Comparison of ENCODE assay signal across 8 cellular contexts in the genomic region with DNA sequence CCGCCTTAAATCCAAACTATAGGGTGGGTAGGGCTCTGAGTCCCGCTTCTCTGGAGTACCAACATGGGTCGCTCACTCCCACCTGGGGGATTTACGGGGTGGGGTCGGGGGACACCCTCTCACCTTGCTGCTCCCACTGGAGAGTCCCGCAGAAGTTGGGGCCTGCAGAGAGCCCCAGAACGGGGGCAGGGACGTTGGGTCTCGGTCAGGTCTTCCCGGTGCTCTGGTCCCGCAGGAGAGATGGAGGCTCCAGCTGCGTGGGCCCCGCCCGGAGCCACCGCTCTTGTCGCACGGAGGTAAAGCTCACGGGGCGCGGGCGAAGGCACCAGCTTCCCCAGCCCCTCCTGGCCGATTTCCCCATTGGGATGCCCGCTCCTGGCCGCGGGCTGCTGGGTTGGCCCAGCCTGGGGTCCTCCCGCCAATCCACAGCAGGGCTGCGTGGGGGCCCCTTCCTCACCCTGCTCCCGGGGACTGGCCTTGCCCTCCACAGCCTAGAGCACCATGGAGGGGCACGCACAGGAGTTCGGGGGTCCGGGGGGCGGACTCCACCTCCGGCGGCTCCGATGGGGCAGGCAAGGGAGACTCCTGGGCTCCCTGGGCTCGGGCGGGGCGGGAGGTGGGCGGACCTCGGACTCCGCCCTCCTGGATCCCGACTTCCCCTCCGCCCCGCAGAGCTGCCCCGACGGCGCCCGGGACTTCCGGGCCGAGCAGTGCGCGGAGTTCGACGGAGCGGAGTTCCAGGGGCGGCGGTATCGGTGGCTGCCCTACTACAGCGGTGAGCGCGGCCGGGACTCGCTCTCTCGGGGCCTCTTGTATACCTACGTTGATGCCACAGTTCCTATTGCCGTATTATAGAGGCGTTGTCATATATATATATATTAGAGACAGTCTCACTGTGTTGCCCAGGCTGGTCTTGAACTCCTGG.
DNase-seq lines count a peak whose midpoint lies in the region; ATAC-seq and TF ChIP-seq lines count a peak whose summit lies in the region.

No MANE protein-coding gene starts in this region.

- H3K36me3 Mint-ChIP-seq in memory B cell: no peaks in the 10 kb centered on the region
- H3K36me3 Mint-ChIP-seq in stimulated activated naive B cell treated with anti-CD40 and anti-IgM and Interleukin-4, amounts not matched to agents 10 μg/mL and 1 μg/mL and 100 μg/mL, for 72 hours: peaks cover 0 to 5% of the 10 kb centered on the region in 2 donors

- ATAC-seq in GM18867 (IDR thresholded peaks at IDR 0.05; ENCODE audit: unreplicated experiment): peak; percentile 61
- ATAC-seq in HG03342 (IDR thresholded peaks at IDR 0.05; ENCODE audit: unreplicated experiment): peak; percentile 36
- ATAC-seq in memory B cell (ENCODE audit: low read depth): peak; percentile 83
- peak; percentile 73 to 78 for ATAC-seq in stimulated activated naive B cell treated with anti-CD40 and anti-IgM and Interleukin-4, amounts not matched to agents 10 μg/mL and 1 μg/mL and 100 μg/mL, for 72 hours (replicated peaks)

- H3K4me1 Mint-ChIP-seq in memory B cell: peaks cover 59% of the 10 kb centered on the region
- peaks cover 60 to 79% of the 10 kb centered on the region in 2 donors for H3K4me1 Mint-ChIP-seq in stimulated activated naive B cell treated with anti-CD40 and anti-IgM and Interleukin-4, amounts not matched to agents 10 μg/mL and 1 μg/mL and 100 μg/mL, for 72 hours

- H3K4me3 Mint-ChIP-seq in memory B cell: peak overlapping the region; percentile 85
- H3K4me3 Mint-ChIP-seq in stimulated activated naive B cell treated with anti-CD40 and anti-IgM and Interleukin-4, amounts not matched to agents 10 μg/mL and 1 μg/mL and 100 μg/mL, for 72 hours: peak overlapping the region; percentile 82 to 86

- H3K9me3 Mint-ChIP-seq in memory B cell: no peaks in the 10 kb centered on the region
- peaks cover 1 to 5% of the 10 kb centered on the region in 2 donors for H3K9me3 Mint-ChIP-seq in stimulated activated naive B cell treated with anti-CD40 and anti-IgM and Interleukin-4, amounts not matched to agents 10 μg/mL and 1 μg/mL and 100 μg/mL, for 72 hours

- no peak for TF ChIP-seq CTCF in cardiac fibroblast (IDR thresholded peaks at IDR 0.05; ENCODE audit: low read depth, low read length)

- peaks cover 19% of the 10 kb centered on the region for H3K27me3 Mint-ChIP-seq in memory B cell
- H3K27me3 Mint-ChIP-seq in stimulated activated naive B cell treated with anti-CD40 and anti-IgM and Interleukin-4, amounts not matched to agents 10 μg/mL and 1 μg/mL and 100 μg/mL, for 72 hours: peaks cover 28 to 35% of the 10 kb centered on the region in 2 donors

- no peak overlapping the region for H3K27ac Mint-ChIP-seq in memory B cell
- peak overlapping the region; percentile 81 for H3K27ac Mint-ChIP-seq in stimulated activated naive B cell treated with anti-CD40 and anti-IgM and Interleukin-4, amounts not matched to agents 10 μg/mL and 1 μg/mL and 100 μg/mL, for 72 hours

- peak overlapping the region; percentile 63 to 65 for H3K4me3 ChIP-seq in cardiac fibroblast (replicated peaks in 1 of 2; ENCODE audit: low read depth in 2 of 2, low read length in 2 of 2)

- peak; percentile 21 for DNase-seq in T1000 (lab: John Stamatoyannopoulos, UW)
- DNase-seq in cardiac fibroblast (ENCODE audit: low read depth in 2 of 2): peak; percentile 48 to 70
- peak; percentile 47 to 63 for DNase-seq in memory B cell (ENCODE audit: low spot score in 2 of 2)
- peak; percentile 55 for DNase-seq in stimulated activated naive B cell treated with anti-CD40 and anti-IgM and Interleukin-4, amounts not matched to agents 10 μg/mL and 1 μg/mL and 100 μg/mL, for 72 hours
- DNase-seq in dedifferentiated amniotic fluid mesenchymal stem cell (ENCODE audit: extremely low spot score): no peak
- no peak for DNase-seq in amniotic stem cell (lab: John Stamatoyannopoulos, UW)

Comparison
In these comparisons a context has a peak if more than half of its experiments do, and no peak if none do; other contexts are left out.
1. DNase-seq: peak in T1000 (single experiment), cardiac fibroblast (2 of 2), memory B cell (2 of 2) and stimulated activated naive B cell treated with anti-CD40 and anti-IgM and Interleukin-4, amounts not matched to agents 10 μg/mL and 1 μg/mL and 100 μg/mL, for 72 hours (single experiment); none in dedifferentiated amniotic fluid mesenchymal stem cell (single experiment) and amniotic stem cell (single experiment).
2. Peak in every context shown above with its lines, with median percentiles within 50 percentile points of each other: ATAC-seq.